Comparison of ENCODE assay signal across 19 cellular contexts in genomic region chr11:9020881-9021280, GRCh38.
"Had no signal": no experiment of that assay in that cellular context is flagged by ENCODE, and none has a peak within 500 bp of the region (broad histone marks: within the 10 kb centered on the region; RNA-seq: fewer than 3 reads in every experiment).

No MANE protein-coding gene starts in this region.

- H3K27ac ChIP-seq: epithelial cell of prostate, esophagus muscularis mucosa, hepatocyte, pancreas, right lobe of liver, stomach, thoracic aorta, vagina had no signal

- DNase-seq: central memory CD4-positive, alpha-beta T cell; effector memory CD4-positive, alpha-beta T cell; foreskin melanocyte; head of caudate nucleus; kidney glomerular epithelial cell; mammary epithelial cell; naive thymus-derived CD8-positive, alpha-beta T cell; nucleus accumbens; pancreas; right lobe of liver; stimulated activated CD4-positive, alpha-beta T cell treated with anti-CD3 and anti-CD28 coated beads, Interleukin-2, amount 100 ng/mL, for 24 hours; stimulated activated CD4-positive, alpha-beta T cell treated with anti-CD3 and anti-CD28 coated beads, Interleukin-4, amount 100 ng/mL, for 4 hours; stimulated activated naive B cell treated with anti-CD40 and anti-IgM and Interleukin-4, amounts not matched to agents 10 μg/mL and 1 μg/mL and 100 μg/mL, for 72 hours; stomach had no signal

- H2AFZ ChIP-seq: hepatocyte had no signal

- H3K36me3 ChIP-seq: esophagus muscularis mucosa, pancreas, right lobe of liver, stomach, thoracic aorta, vagina had no signal

- H3K27me3 ChIP-seq: esophagus muscularis mucosa, hepatocyte, pancreas, right lobe of liver, stomach, vagina had no signal

- H3K9me3 ChIP-seq: esophagus muscularis mucosa, pancreas, right lobe of liver, stomach, thoracic aorta, vagina had no signal

- ATAC-seq: naive thymus-derived CD8-positive, alpha-beta T cell; pancreas; right lobe of liver; stimulated activated naive B cell treated with anti-CD40 and anti-IgM and Interleukin-4, amounts not matched to agents 10 μg/mL and 1 μg/mL and 100 μg/mL, for 72 hours had no signal

- H3K4me1 ChIP-seq: pancreas, right lobe of liver had no signal

- H3K4me2 ChIP-seq: hepatocyte had no signal

- H3K4me3 ChIP-seq: esophagus muscularis mucosa, hepatocyte, pancreas, right lobe of liver, stomach, thoracic aorta, vagina had no signal
